ENCODE assay signal across 11 cellular contexts in genomic region chrX:3345281-3346081, GRCh38. TPM values are rescaled to one million over a fixed set of nuclear protein-coding genes. Genes with fewer than 3 reads are reported as not detected.
A peak's percentile ranks its signal among the peaks of the same experiment; 100 is the strongest.
DNase-seq lines count a peak whose midpoint lies in the region; ATAC-seq, FAIRE-seq and TF ChIP-seq lines count a peak whose summit lies in the region.
"Had no signal": no experiment of that assay in that cellular context is flagged by ENCODE, and none has a peak within 500 bp of the region (broad histone marks: within the 10 kb centered on the region; RNA-seq: fewer than 3 reads in every experiment).

No MANE protein-coding gene starts in this region.

- peaks cover 0 to 39% (median 10%) of the 10 kb centered on the region in 9 donors for H3K27me3 ChIP-seq in heart left ventricle
- peaks cover 0 to 3% (median 0%) of the 10 kb centered on the region in 4 donors for H3K27me3 ChIP-seq in pancreas
- no peaks in the 10 kb centered on the region for H3K27me3 ChIP-seq in CD8-positive, alpha-beta memory T cell (ENCODE audit: insufficient read depth, low read length, poor library complexity, severe bottlenecking)

- ATAC-seq in heart left ventricle (peak; percentile 32 to 91 (median 85)), pancreas (peak; percentile 89 to 96 (median 92)), GM19467 (IDR thresholded peaks at IDR 0.05; ENCODE audit: unreplicated experiment) (no peak)

- FAIRE-seq in pancreas (lab: Jason Lieb, UNC), result no peak

- peaks cover 13 to 21% of the 10 kb centered on the region in 2 donors for H3K27me3 Mint-ChIP-seq in CD8-positive, alpha-beta memory T cell

- intact Hi-C loops in heart left ventricle (cut with DNase I), result loop anchor here in 3 of 10 donors (5.0 to 10.0 kb wide), 3 partner anchors 99 to 202 kb away; no protein-coding TSS in a partner anchor
- intact Hi-C loops in pancreas (cut with DNase I), result no loop called here

- CTCF ChIA-PET in RWPE1 (lab: Yijun Ruan, JAX), result no interaction called here
- CTCF ChIA-PET in CD8-positive, alpha-beta memory T cell (lab: Charles Lee), result no interaction called here

- H3K9me3 ChIP-seq in heart left ventricle (peaks cover 0 to 8% (median 0%) of the 10 kb centered on the region in 12 donors), pancreas (no peaks in the 10 kb centered on the region)
- no peaks in the 10 kb centered on the region for H3K9me3 ChIP-seq in CD8-positive, alpha-beta memory T cell (ENCODE audit: low read length)

- no peak overlapping the region for H3K4me3 Mint-ChIP-seq in CD8-positive, alpha-beta memory T cell
- H3K4me3 Mint-ChIP-seq: activated naive CD8-positive, alpha-beta T cell treated with anti-CD3 and anti-CD28 coated beads for 36 hours had no signal

- H3K4me1 Mint-ChIP-seq in CD8-positive, alpha-beta memory T cell, result no peaks in the 10 kb centered on the region
- H3K4me1 Mint-ChIP-seq: activated naive CD8-positive, alpha-beta T cell treated with anti-CD3 and anti-CD28 coated beads for 36 hours had no signal

- TF ChIP-seq CTCF in RWPE1 (conservative IDR thresholded peaks at IDR 0.05; ENCODE audit: low read depth), result no peak
- no peak for TF ChIP-seq CTCF in heart left ventricle (IDR thresholded peaks at IDR 0.05)
- no peak for TF ChIP-seq CTCF in pancreas (IDR thresholded peaks at IDR 0.05)

- H3K36me3 ChIP-seq in heart left ventricle (no peaks in the 10 kb centered on the region), pancreas (no peaks in the 10 kb centered on the region)
- no peaks in the 10 kb centered on the region for H3K36me3 ChIP-seq in CD8-positive, alpha-beta memory T cell (ENCODE audit: insufficient read depth, low read length)

- no peaks in the 10 kb centered on the region for H3K36me3 Mint-ChIP-seq in CD8-positive, alpha-beta memory T cell
- H3K36me3 Mint-ChIP-seq: activated naive CD8-positive, alpha-beta T cell treated with anti-CD3 and anti-CD28 coated beads for 36 hours had no signal

- POLR2A ChIA-PET in RWPE1 (lab: Yijun Ruan, JAX; ENCODE audit: low non-redundant PET), result no interaction called here
- POLR2A ChIA-PET in CD8-positive, alpha-beta memory T cell (lab: Charles Lee), result no interaction called here

- 0 to 2% (median 1%) methylated on average over 45 to 62 of the region's 62 CpGs for WGBS in heart left ventricle, 4 donors
- 1 to 2% methylated on average over 62 of the region's 62 CpGs for WGBS in pancreas, 2 donors

- H3K4me3 ChIP-seq in heart left ventricle (peak overlapping the region; percentile 17 to 69 (median 53)), pancreas (peak overlapping the region; percentile 15 to 51 (median 26))
- no peak overlapping the region for H3K4me3 ChIP-seq in CD8-positive, alpha-beta memory T cell (ENCODE audit: low read length)

- no peak overlapping the region for H3K27ac Mint-ChIP-seq in CD8-positive, alpha-beta memory T cell
- H3K27ac Mint-ChIP-seq: activated naive CD8-positive, alpha-beta T cell treated with anti-CD3 and anti-CD28 coated beads for 36 hours had no signal

- no peak for TF ChIP-seq POLR2A in heart left ventricle (IDR thresholded peaks at IDR 0.05)

- H3K9me3 Mint-ChIP-seq in CD8-positive, alpha-beta memory T cell, result peaks cover 0 to 22% (median 7%) of the 10 kb centered on the region in 5 donors

- H3K27ac ChIP-seq in RWPE1, result peak overlapping the region; percentile 75
- peak overlapping the region; percentile 51 to 96 (median 71) for H3K27ac ChIP-seq in heart left ventricle
- H3K27ac ChIP-seq in pancreas, result peak overlapping the region; percentile 62 to 75 (median 68)
- no peak overlapping the region for H3K27ac ChIP-seq in CD8-positive, alpha-beta memory T cell (ENCODE audit: low read depth, low read length)

- DNase-seq in AG20443 (ENCODE audit: low spot score), result peak; percentile 61
- DNase-seq in RWPE1 (ENCODE audit: low spot score), result peak; percentile 38
- peak; percentile 48 to 80 (median 66) for DNase-seq in heart left ventricle
- DNase-seq in pancreas, result peak; percentile 77 to 90 (median 84)
- DNase-seq in NCI-H2029 treated with DMSO at 0.1 percent for 48 hours (lab: John Stamatoyannopoulos, UW), result no peak
- DNase-seq in CD8-positive, alpha-beta memory T cell, result no peak
- no peak for DNase-seq in germinal center (ENCODE audit: low spot score)
- DNase-seq: activated naive CD8-positive, alpha-beta T cell treated with anti-CD3 and anti-CD28 coated beads for 36 hours; DMS153; OCI-M1 had no signal

- H3K4me1 ChIP-seq in heart left ventricle, result peaks cover 0 to 21% (median 0%) of the 10 kb centered on the region in 12 donors
- H3K4me1 ChIP-seq in pancreas, result no peaks in the 10 kb centered on the region
- no peaks in the 10 kb centered on the region for H3K4me1 ChIP-seq in CD8-positive, alpha-beta memory T cell (ENCODE audit: insufficient read depth, low read length)

RNA-seq across cellular contexts. Expression of gene MXRA5, which starts 1.0 kb away (rescaled TPM):
- total RNA-seq in heart left ventricle (10 to 100 TPM in 5 of 9 donors, 1 to 10 TPM in 3, under 1 TPM in 1; 0.81 to 68.0 (median 10.6) TPM), pancreas (10 to 100 TPM in 3 of 6 donors, 1 to 10 TPM in 3; 3.0 to 34.5 (median 7.7) TPM)
- polyA plus RNA-seq in heart left ventricle (1 to 10 TPM in 1 of 2 donors, under 1 TPM in 1; 0.08 to 1.9 TPM), pancreas (1 to 10 TPM in 1 of 2 donors, under 1 TPM in 1; 0.59 to 1.3 TPM)
- total RNA-seq in CD8-positive, alpha-beta memory T cell, result not detected
- not detected for polyA plus RNA-seq in CD8-positive, alpha-beta memory T cell
- total RNA-seq: activated naive CD8-positive, alpha-beta T cell treated with anti-CD3 and anti-CD28 coated beads for 36 hours had no signal

Comparison
In these comparisons a context has a peak if more than half of its experiments do, and no peak if none do; other contexts are left out.
1. DNase-seq: peak in AG20443 (single experiment), RWPE1 (single experiment), heart left ventricle (5 of 5) and pancreas (6 of 6); none in NCI-H2029 treated with DMSO at 0.1 percent for 48 hours (single experiment), CD8-positive, alpha-beta memory T cell (0 of 5) and germinal center (single experiment).